ENCODE assay signal across 1 cellular context in the genomic region with DNA sequence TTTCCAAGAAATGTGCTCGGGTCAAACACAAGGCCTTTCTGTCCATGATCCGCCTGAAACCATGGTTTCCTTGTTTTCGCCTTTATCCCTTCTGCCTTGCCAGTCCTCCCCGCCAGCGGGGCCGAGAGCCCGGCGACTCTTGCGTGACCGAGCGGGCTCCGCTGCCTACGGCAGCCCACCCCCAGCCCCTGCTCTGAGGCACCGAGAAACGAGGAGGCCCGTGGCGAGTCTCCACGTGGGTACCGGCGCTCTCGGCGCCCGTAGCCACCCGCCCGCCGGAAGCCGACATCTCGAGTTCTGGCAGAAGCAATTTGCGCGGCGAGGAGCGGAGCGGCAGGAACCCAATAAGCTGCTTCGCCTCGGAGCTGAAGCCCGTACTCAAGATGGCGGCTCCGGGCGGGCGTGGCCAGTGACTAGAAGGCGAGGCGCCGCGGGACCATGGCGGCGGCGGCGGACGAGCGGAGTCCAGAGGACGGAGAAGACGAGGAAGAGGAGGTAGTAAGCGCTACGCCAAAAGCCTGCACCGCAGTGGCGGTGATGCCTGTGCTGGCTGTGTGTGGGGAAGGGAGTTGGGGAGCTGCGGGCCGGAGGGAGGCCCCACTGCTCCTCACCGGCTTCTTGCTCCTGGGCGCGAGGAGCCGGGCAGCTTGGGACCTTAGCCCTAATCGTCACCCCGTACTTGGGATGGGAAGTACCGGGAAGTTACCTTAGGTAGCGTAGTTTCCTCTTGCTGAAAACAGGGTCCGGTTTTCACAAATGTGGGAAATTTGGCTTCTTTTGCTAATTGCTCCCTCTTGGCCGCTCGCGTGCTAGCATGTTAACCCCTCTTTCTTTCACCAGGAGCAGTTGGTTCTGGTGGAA.
TF ChIP-seq lines count a peak whose summit lies in the region.

A gene with protein sequence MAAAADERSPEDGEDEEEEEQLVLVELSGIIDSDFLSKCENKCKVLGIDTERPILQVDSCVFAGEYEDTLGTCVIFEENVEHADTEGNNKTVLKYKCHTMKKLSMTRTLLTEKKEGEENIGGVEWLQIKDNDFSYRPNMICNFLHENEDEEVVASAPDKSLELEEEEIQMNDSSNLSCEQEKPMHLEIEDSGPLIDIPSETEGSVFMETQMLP (plus strand): TSS at position 375 of the 861 bp plus-strand sequence. CDS start 64 bp downstream, at position 439.

TF ChIP-seq in HepG2, 621 proteins besides CTCF, POLR2A, EP300 and RAD21 (continued from another document and continues in another):
- TF ChIP-seq, protein P1, sequence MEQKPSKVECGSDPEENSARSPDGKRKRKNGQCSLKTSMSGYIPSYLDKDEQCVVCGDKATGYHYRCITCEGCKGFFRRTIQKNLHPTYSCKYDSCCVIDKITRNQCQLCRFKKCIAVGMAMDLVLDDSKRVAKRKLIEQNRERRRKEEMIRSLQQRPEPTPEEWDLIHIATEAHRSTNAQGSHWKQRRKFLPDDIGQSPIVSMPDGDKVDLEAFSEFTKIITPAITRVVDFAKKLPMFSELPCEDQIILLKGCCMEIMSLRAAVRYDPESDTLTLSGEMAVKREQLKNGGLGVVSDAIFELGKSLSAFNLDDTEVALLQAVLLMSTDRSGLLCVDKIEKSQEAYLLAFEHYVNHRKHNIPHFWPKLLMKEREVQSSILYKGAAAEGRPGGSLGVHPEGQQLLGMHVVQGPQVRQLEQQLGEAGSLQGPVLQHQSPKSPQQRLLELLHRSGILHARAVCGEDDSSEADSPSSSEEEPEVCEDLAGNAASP (CRISPR knock-in tag; IDR thresholded peaks at IDR 0.05; ENCODE audit: borderline replicate concordance), result peak; percentile 79
- TF ChIP-seq, protein P2, sequence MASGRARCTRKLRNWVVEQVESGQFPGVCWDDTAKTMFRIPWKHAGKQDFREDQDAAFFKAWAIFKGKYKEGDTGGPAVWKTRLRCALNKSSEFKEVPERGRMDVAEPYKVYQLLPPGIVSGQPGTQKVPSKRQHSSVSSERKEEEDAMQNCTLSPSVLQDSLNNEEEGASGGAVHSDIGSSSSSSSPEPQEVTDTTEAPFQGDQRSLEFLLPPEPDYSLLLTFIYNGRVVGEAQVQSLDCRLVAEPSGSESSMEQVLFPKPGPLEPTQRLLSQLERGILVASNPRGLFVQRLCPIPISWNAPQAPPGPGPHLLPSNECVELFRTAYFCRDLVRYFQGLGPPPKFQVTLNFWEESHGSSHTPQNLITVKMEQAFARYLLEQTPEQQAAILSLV (CRISPR knock-in tag; IDR thresholded peaks at IDR 0.05; ENCODE audit: borderline replicate concordance), result peak; percentile 50; the same call in 1 of the 2 replicates
- TF ChIP-seq ZNF143 (CRISPR knock-in tag; IDR thresholded peaks at IDR 0.05) (0 out of 2 replicates have a peak, but pooled peaks have one; percentile 33), ZNF484 (CRISPR knock-in tag; IDR thresholded peaks at IDR 0.05; ENCODE audit: borderline replicate concordance, low read depth) (no peak), ONECUT2 (CRISPR knock-in tag; IDR thresholded peaks at IDR 0.05) (peak; percentile 48), ZNF781 (CRISPR knock-in tag; IDR thresholded peaks at IDR 0.05; ENCODE audit: borderline replicate concordance, not compliant biosample characterization) (peak; percentile 98), PHF8 (CRISPR knock-in tag; IDR thresholded peaks at IDR 0.05) (peak; percentile 98), PAWR (CRISPR knock-in tag; IDR thresholded peaks at IDR 0.05; ENCODE audit: borderline replicate concordance) (no peak), GPN1 (CRISPR knock-in tag; IDR thresholded peaks at IDR 0.05; ENCODE audit: borderline replicate concordance) (peak; percentile 48; the same call in 1 of the 2 replicates), ISX (CRISPR knock-in tag; conservative IDR thresholded peaks at IDR 0.05) (no peak), SUZ12 (IDR thresholded peaks at IDR 0.05; ENCODE audit: low read depth, low read length) (no peak), ADNP (CRISPR knock-in tag; IDR thresholded peaks at IDR 0.05) (no peak), ESRRA (CRISPR knock-in tag; IDR thresholded peaks at IDR 0.05; ENCODE audit: low read depth) (peak; percentile 61; the same call in 1 of the 2 replicates), ZNF451 (CRISPR knock-in tag; IDR thresholded peaks at IDR 0.05) (peak; percentile 77; the same call in 1 of the 2 replicates), ZNF564 (CRISPR knock-in tag; IDR thresholded peaks at IDR 0.05) (peak; percentile 95), ZNF12 (CRISPR knock-in tag; IDR thresholded peaks at IDR 0.05) (peak; percentile 35; the same call in 1 of the 2 replicates), MAFK (conservative IDR thresholded peaks at IDR 0.05 in 1 of 2, IDR thresholded peaks at IDR 0.05 in 1 of 2; ENCODE audit: low read length in 2 of 2) (no peak), CBX1 (IDR thresholded peaks at IDR 0.05; ENCODE audit: low read depth) (no peak), ZNF737 (CRISPR knock-in tag; IDR thresholded peaks at IDR 0.05; ENCODE audit: borderline replicate concordance) (peak; percentile 71; the same call in 1 of the 2 replicates), GABPA (IDR thresholded peaks at IDR 0.05; ENCODE audit: low read depth, low read length) (peak; percentile 52), GABPA (CRISPR knock-in tag; IDR thresholded peaks at IDR 0.05; ENCODE audit: low read depth) (peak; percentile 88), GATAD1 (CRISPR knock-in tag; IDR thresholded peaks at IDR 0.05) (peak; percentile 82), ZNF850 (CRISPR knock-in tag; conservative IDR thresholded peaks at IDR 0.05) (no peak), SMAD1 (CRISPR knock-in tag; IDR thresholded peaks at IDR 0.05; ENCODE audit: borderline replicate concordance, low read depth) (no peak), ZNF605 (CRISPR knock-in tag; IDR thresholded peaks at IDR 0.05) (peak; percentile 96), POLR2AphosphoS2 (IDR thresholded peaks at IDR 0.05; ENCODE audit: low read depth, low read length) (no peak), ZNF33B (CRISPR knock-in tag; IDR thresholded peaks at IDR 0.05) (peak; percentile 73; the same call in 1 of the 2 replicates), TBP (CRISPR knock-in tag; IDR thresholded peaks at IDR 0.05) (no peak), ZNF205 (CRISPR knock-in tag; IDR thresholded peaks at IDR 0.05) (no peak; the same call in none of the 2 replicates), ZFP90 (CRISPR knock-in tag; IDR thresholded peaks at IDR 0.05; ENCODE audit: borderline replicate concordance) (peak; percentile 90; the same call in 1 of the 2 replicates), MAF1 (CRISPR knock-in tag; IDR thresholded peaks at IDR 0.05; ENCODE audit: borderline replicate concordance) (peak; percentile 86; the same call in 1 of the 2 replicates), BRD4 (CRISPR knock-in tag; IDR thresholded peaks at IDR 0.05) (peak; percentile 99)
- TF ChIP-seq, protein P3, sequence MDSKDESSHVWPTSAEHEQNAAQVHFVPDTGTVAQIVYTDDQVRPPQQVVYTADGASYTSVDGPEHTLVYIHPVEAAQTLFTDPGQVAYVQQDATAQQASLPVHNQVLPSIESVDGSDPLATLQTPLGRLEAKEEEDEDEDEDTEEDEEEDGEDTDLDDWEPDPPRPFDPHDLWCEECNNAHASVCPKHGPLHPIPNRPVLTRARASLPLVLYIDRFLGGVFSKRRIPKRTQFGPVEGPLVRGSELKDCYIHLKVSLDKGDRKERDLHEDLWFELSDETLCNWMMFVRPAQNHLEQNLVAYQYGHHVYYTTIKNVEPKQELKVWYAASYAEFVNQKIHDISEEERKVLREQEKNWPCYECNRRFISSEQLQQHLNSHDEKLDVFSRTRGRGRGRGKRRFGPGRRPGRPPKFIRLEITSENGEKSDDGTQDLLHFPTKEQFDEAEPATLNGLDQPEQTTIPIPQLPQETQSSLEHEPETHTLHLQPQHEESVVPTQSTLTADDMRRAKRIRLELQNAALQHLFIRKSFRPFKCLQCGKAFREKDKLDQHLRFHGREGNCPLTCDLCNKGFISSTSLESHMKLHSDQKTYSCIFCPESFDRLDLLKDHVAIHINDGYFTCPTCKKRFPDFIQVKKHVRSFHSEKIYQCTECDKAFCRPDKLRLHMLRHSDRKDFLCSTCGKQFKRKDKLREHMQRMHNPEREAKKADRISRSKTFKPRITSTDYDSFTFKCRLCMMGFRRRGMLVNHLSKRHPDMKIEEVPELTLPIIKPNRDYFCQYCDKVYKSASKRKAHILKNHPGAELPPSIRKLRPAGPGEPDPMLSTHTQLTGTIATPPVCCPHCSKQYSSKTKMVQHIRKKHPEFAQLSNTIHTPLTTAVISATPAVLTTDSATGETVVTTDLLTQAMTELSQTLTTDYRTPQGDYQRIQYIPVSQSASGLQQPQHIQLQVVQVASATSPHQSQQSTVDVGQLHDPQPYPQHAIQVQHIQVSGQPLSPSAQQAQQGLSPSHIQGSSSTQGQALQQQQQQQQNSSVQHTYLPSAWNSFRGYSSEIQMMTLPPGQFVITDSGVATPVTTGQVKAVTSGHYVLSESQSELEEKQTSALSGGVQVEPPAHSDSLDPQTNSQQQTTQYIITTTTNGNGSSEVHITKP (CRISPR knock-in tag; IDR thresholded peaks at IDR 0.05; ENCODE audit: low read depth), result no peak; the same call in 1 of the 2 replicates
- TF ChIP-seq, protein P4, sequence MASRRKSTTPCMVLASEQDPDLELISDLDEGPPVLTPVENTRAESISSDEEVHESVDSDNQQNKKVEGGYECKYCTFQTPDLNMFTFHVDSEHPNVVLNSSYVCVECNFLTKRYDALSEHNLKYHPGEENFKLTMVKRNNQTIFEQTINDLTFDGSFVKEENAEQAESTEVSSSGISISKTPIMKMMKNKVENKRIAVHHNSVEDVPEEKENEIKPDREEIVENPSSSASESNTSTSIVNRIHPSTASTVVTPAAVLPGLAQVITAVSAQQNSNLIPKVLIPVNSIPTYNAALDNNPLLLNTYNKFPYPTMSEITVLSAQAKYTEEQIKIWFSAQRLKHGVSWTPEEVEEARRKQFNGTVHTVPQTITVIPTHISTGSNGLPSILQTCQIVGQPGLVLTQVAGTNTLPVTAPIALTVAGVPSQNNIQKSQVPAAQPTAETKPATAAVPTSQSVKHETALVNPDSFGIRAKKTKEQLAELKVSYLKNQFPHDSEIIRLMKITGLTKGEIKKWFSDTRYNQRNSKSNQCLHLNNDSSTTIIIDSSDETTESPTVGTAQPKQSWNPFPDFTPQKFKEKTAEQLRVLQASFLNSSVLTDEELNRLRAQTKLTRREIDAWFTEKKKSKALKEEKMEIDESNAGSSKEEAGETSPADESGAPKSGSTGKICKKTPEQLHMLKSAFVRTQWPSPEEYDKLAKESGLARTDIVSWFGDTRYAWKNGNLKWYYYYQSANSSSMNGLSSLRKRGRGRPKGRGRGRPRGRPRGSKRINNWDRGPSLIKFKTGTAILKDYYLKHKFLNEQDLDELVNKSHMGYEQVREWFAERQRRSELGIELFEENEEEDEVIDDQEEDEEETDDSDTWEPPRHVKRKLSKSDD (CRISPR knock-in tag; IDR thresholded peaks at IDR 0.05; ENCODE audit: low read depth), result peak; percentile 98
- TF ChIP-seq, protein P5, sequence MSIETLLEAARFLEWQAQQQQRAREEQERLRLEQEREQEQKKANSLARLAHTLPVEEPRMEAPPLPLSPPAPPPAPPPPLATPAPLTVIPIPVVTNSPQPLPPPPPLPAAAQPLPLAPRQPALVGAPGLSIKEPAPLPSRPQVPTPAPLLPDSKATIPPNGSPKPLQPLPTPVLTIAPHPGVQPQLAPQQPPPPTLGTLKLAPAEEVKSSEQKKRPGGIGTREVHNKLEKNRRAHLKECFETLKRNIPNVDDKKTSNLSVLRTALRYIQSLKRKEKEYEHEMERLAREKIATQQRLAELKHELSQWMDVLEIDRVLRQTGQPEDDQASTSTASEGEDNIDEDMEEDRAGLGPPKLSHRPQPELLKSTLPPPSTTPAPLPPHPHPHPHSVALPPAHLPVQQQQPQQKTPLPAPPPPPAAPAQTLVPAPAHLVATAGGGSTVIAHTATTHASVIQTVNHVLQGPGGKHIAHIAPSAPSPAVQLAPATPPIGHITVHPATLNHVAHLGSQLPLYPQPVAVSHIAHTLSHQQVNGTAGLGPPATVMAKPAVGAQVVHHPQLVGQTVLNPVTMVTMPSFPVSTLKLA (IDR thresholded peaks at IDR 0.05), result peak; percentile 32; the same call in 1 of the 2 replicates
- TF ChIP-seq, protein P6, sequence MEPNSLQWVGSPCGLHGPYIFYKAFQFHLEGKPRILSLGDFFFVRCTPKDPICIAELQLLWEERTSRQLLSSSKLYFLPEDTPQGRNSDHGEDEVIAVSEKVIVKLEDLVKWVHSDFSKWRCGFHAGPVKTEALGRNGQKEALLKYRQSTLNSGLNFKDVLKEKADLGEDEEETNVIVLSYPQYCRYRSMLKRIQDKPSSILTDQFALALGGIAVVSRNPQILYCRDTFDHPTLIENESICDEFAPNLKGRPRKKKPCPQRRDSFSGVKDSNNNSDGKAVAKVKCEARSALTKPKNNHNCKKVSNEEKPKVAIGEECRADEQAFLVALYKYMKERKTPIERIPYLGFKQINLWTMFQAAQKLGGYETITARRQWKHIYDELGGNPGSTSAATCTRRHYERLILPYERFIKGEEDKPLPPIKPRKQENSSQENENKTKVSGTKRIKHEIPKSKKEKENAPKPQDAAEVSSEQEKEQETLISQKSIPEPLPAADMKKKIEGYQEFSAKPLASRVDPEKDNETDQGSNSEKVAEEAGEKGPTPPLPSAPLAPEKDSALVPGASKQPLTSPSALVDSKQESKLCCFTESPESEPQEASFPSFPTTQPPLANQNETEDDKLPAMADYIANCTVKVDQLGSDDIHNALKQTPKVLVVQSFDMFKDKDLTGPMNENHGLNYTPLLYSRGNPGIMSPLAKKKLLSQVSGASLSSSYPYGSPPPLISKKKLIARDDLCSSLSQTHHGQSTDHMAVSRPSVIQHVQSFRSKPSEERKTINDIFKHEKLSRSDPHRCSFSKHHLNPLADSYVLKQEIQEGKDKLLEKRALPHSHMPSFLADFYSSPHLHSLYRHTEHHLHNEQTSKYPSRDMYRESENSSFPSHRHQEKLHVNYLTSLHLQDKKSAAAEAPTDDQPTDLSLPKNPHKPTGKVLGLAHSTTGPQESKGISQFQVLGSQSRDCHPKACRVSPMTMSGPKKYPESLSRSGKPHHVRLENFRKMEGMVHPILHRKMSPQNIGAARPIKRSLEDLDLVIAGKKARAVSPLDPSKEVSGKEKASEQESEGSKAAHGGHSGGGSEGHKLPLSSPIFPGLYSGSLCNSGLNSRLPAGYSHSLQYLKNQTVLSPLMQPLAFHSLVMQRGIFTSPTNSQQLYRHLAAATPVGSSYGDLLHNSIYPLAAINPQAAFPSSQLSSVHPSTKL (CRISPR knock-in tag; IDR thresholded peaks at IDR 0.05), result peak; percentile 51; the same call in 1 of the 2 replicates
- TF ChIP-seq, protein P7, sequence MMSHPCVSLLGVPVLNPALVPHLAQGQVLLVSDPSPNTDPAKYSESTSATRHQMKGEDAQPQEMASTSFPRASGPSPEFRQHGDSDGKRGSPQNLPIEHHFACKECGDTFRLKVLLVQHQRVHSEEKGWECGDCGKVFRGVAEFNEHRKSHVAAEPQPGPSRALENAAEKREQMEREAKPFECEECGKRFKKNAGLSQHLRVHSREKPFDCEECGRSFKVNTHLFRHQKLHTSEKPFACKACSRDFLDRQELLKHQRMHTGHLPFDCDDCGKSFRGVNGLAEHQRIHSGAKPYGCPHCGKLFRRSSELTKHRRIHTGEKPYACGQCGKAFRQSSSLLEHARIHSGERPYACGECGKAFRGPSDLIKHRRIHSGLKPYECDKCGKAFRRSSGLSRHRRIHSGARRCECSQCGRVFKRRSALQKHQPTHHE (CRISPR knock-in tag; IDR thresholded peaks at IDR 0.05; ENCODE audit: borderline replicate concordance), result peak; percentile 32; the same call in 1 of the 2 replicates
- TF ChIP-seq, protein P8, sequence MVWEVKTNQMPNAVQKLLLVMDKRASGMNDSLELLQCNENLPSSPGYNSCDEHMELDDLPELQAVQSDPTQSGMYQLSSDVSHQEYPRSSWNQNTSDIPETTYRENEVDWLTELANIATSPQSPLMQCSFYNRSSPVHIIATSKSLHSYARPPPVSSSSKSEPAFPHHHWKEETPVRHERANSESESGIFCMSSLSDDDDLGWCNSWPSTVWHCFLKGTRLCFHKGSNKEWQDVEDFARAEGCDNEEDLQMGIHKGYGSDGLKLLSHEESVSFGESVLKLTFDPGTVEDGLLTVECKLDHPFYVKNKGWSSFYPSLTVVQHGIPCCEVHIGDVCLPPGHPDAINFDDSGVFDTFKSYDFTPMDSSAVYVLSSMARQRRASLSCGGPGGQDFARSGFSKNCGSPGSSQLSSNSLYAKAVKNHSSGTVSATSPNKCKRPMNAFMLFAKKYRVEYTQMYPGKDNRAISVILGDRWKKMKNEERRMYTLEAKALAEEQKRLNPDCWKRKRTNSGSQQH (CRISPR knock-in tag; IDR thresholded peaks at IDR 0.05; ENCODE audit: low read depth), result no peak
